In the genomic region with DNA sequence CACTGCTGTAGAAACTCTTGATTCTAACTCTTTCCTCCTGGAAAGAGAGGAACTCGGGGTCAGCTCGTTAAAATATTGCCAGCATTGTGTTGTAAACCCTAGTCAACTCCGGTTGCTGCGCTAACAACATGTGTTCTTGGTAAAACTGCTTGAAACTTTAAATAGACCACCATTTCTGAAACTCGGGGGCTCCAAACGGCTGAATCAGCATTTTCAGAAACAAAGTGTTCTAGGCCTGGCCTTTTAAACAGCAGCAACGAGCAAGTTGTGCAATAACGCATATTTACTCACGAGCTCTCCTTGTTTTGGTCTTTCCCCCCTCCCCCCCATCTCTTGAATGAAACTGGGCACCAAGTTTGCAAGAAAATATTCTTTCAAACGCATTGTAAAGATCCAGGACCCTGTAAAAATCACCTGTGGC, we compare ENCODE assay signal across 8 cellular contexts. TPM values are rescaled to one million over a fixed set of nuclear protein-coding genes. Genes with fewer than 3 reads are reported as not detected.
DNase-seq lines count a peak whose midpoint lies in the region; ATAC-seq and FAIRE-seq lines count a peak whose summit lies in the region.

No MANE protein-coding gene starts in this region.

- FAIRE-seq in HTR-8/SVneo (lab: Jason Lieb, UNC): no peak

- peak overlapping the region; percentile 55 for H2AFZ ChIP-seq in ACC112 (ENCODE audit: low read length, unreplicated experiment)

- H3K9ac ChIP-seq in HUES6 (ENCODE audit: low read length): peak overlapping the region; percentile 89

- peaks cover 56% of the 10 kb centered on the region for H3K79me2 ChIP-seq in ACC112 (ENCODE audit: control insufficient read depth, insufficient read depth, low read length, unreplicated experiment)

- ATAC-seq in HG03280 (IDR thresholded peaks at IDR 0.05; ENCODE audit: unreplicated experiment): no peak

- H3K9me3 ChIP-seq in HUES6 (ENCODE audit: control insufficient read depth, insufficient read depth, low read depth, low read length): peaks cover 15% of the 10 kb centered on the region

- peak overlapping the region; percentile 47 for H3K27ac ChIP-seq in ACC112 (ENCODE audit: low read depth, low read length)
- peak overlapping the region; percentile 49; the same call in 1 of the 2 replicates for H3K27ac ChIP-seq in HUES6 (ENCODE audit: low read depth, low read length)

- H3K27me3 ChIP-seq in ACC112 (ENCODE audit: insufficient read depth, low read length) (no peaks in the 10 kb centered on the region), HUES6 (ENCODE audit: control insufficient read depth, insufficient read depth, low read length) (peaks cover 26% of the 10 kb centered on the region)

- DNase-seq in brain pericyte (ENCODE audit: low read depth, low spot score) (peak; percentile 25), lung microvascular endothelial cell (ENCODE audit: low read depth in 2 of 2) (peak; percentile 42 to 51), putamen (ENCODE audit: low spot score) (no peak), HTR-8/SVneo (ENCODE audit: insufficient read length, low spot score) (no peak), NCI-H345 treated with DMSO at 0.1 percent for 48 hours (lab: John Stamatoyannopoulos, UW; ENCODE audit: unreplicated experiment) (no peak)

- peak overlapping the region; percentile 89 for H3K4me3 ChIP-seq in ACC112 (ENCODE audit: low read depth, low read length)
- peak overlapping the region; percentile 92 for H3K4me3 ChIP-seq in HUES6 (ENCODE audit: low read depth, low read length)

- peaks cover 8% of the 10 kb centered on the region; the same call in 1 of the 2 replicates for H3K36me3 ChIP-seq in ACC112 (ENCODE audit: insufficient read depth, low read length)
- H3K36me3 ChIP-seq in HUES6 (ENCODE audit: control insufficient read depth, insufficient read depth, low read length): peaks cover 4% of the 10 kb centered on the region; the same call in 1 of the 2 replicates

- H3K4me1 ChIP-seq in ACC112 (ENCODE audit: control insufficient read depth, insufficient read depth, low read length, unreplicated experiment): peaks cover 12% of the 10 kb centered on the region
- peaks cover 29% of the 10 kb centered on the region for H3K4me1 ChIP-seq in HUES6 (ENCODE audit: control insufficient read depth, insufficient read depth, low read length)

RNA-seq across cellular contexts. Expression of gene GRB10, which starts 9.2 kb away (rescaled TPM):
- 59.9 and 70.4 TPM in 2 replicates for total RNA-seq in lung microvascular endothelial cell

Comparison
In these comparisons a context has a peak if more than half of its experiments do, and no peak if none do; other contexts are left out.
1. DNase-seq: peak in brain pericyte (single experiment) and lung microvascular endothelial cell (2 of 2); none in putamen (single experiment), HTR-8/SVneo (single experiment) and NCI-H345 treated with DMSO at 0.1 percent for 48 hours (single experiment).